Comparison of ENCODE assay signal across 33 cellular contexts in the genomic region with DNA sequence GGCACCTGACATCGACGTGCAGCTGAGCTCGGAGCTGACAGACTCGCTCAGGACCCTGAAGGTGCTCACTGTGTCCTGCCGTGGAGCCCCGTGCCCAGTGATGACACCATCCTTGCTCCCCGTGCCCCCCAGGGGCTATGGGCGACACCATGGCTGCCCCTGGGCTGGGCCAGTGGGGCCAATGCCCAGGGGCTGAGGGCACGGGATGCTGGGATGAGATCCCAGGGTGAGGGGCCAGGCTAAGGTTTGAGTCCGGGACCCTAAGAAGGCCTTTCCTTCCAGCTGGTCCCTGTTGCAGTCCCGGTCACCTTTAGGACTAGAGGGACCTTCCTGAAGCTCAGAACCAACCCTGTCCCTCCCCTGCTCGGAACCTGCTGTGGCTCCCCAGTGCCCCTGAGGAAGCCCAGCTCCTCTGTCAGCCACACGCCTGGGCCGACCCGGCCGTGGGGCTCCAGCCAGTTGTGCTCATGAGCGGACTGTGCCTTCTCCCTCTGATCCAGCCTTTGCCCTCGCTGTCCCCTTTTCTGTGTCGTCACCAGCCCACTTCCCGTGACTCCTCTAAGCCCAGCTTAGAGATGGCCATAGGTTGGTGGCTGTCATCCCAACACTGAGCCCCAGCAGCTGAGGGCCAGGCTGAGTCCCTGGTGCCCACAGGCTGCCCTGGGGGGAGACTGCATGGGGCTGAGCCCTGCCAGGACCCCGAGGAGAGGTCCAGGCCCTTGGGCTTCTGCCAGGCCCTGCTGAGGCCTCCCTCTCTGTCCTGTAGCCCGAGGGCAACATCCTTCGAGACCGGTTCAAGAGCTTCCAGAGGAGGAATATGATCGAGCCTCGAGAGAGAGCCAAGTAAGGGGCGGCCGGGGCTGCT. TPM values are rescaled to one million over a fixed set of nuclear protein-coding genes. Genes with fewer than 3 reads are reported as not detected.
DNase-seq lines count a peak whose midpoint lies in the region; ATAC-seq, FAIRE-seq and TF ChIP-seq lines count a peak whose summit lies in the region.
"Had no signal": no experiment of that assay in that cellular context is flagged by ENCODE, and none has a peak within 500 bp of the region (broad histone marks: within the 10 kb centered on the region; RNA-seq: fewer than 3 reads in every experiment).

No MANE protein-coding gene starts in this region.

- no peak overlapping the region for H3K4me3 ChIP-seq in BLaER1
- no peak overlapping the region for H3K4me3 ChIP-seq in HEK293 (ENCODE audit: low read depth, low read length)
- no peak overlapping the region for H3K4me3 ChIP-seq in K562
- H3K4me3 ChIP-seq: PC-9 had no signal

- no peak overlapping the region for H3K4me3 Mint-ChIP-seq in natural killer cell treated with Interleukin-12 subunit alpha and Interleukin-12 subunit beta and Interleukin-15 and Interleukin-18, amount 100 ng/mL, for 72 hours
- H3K4me3 Mint-ChIP-seq: CD4-positive, alpha-beta memory T cell had no signal

- H3K27me3 Mint-ChIP-seq in natural killer cell treated with Interleukin-12 subunit alpha and Interleukin-12 subunit beta and Interleukin-15 and Interleukin-18, amount 100 ng/mL, for 72 hours: no peaks in the 10 kb centered on the region
- H3K27me3 Mint-ChIP-seq: CD4-positive, alpha-beta memory T cell; T-cell had no signal

- peaks cover 14% of the 10 kb centered on the region for H3K36me3 Mint-ChIP-seq in natural killer cell treated with Interleukin-12 subunit alpha and Interleukin-12 subunit beta and Interleukin-15 and Interleukin-18, amount 100 ng/mL, for 72 hours

- H3K36me3 ChIP-seq in BLaER1 (peaks cover 96% of the 10 kb centered on the region), HEK293 (ENCODE audit: control insufficient read depth in 2 of 2, insufficient read depth in 1 of 2, low read length in 2 of 2) (peaks cover 39 to 78% of the 10 kb centered on the region in 2 experiments), K562 (ENCODE audit: control insufficient read depth, insufficient read depth, low read length) (peaks cover 82% of the 10 kb centered on the region; the same call in 2 of the 3 replicates)

- ATAC-seq in K562 (no peak), GM18520 (IDR thresholded peaks at IDR 0.05; ENCODE audit: unreplicated experiment) (no peak)
- peak in 1 of 2 donors; percentile 13 for ATAC-seq in natural killer cell treated with Interleukin-12 subunit alpha and Interleukin-12 subunit beta and Interleukin-15 and Interleukin-18, amount 100 ng/mL, for 72 hours

- H4K20me1 ChIP-seq in BLaER1 (peaks cover 84% of the 10 kb centered on the region), K562 (replicated peaks; ENCODE audit: control insufficient read depth, insufficient read depth, low read length) (peaks cover 7% of the 10 kb centered on the region)

- WGBS in K562 (ENCODE audit: insufficient coverage, low coverage, missing lambda C conversion rate): 93% methylated on average over 20 of the region's 28 CpGs

- 0 out of 2 replicates have a peak overlapping the region, but pooled peaks have one; percentile 41 for H3K27ac ChIP-seq in BLaER1
- no peak overlapping the region for H3K27ac ChIP-seq in HEK293 (ENCODE audit: extremely low read depth, low read depth, low read length)
- H3K27ac ChIP-seq in K562 (ENCODE audit: extremely low read depth, low read depth, low read length): no peak overlapping the region
- H3K27ac ChIP-seq: HL-60, PC-9 had no signal

- H3K27me3 ChIP-seq in BLaER1 (no peaks in the 10 kb centered on the region), K562 (ENCODE audit: control insufficient read depth in 2 of 2, insufficient read depth in 2 of 2, low read length in 2 of 2) (no peaks in the 10 kb centered on the region)

- no peak for TF ChIP-seq EP300 in K562 (IDR thresholded peaks at IDR 0.05; ENCODE audit: low read length)

- CTCF ChIA-PET in HEK293 (lab: Yijun Ruan, JAX): interaction anchor here (0.5 to 2.4 kb wide), 6 partner anchors 10 to 43 kb away, joined by 3 to 11 read pairs (median 4); a partner anchor contains a TSS
- CTCF ChIA-PET in K562 (lab: Yijun Ruan, JAX; ENCODE audit: low intra/inter-chr PET ratio): no interaction called here

- H3K4me1 ChIP-seq in BLaER1: peaks cover 44% of the 10 kb centered on the region
- no peaks in the 10 kb centered on the region for H3K4me1 ChIP-seq in HEK293 (ENCODE audit: control insufficient read depth, insufficient read depth, low read length)
- peaks cover 0 to 21% of the 10 kb centered on the region in 2 experiments; a peak in 2 of 5 replicates for H3K4me1 ChIP-seq in K562 (replicated peaks in 1 of 2; ENCODE audit: control insufficient read depth in 2 of 2, insufficient read depth in 2 of 2, low read length in 2 of 2)

- no peak; the same call in 1 of the 2 replicates for TF ChIP-seq POLR2A in K562 (conservative IDR thresholded peaks at IDR 0.05)

- H3K9ac ChIP-seq in BLaER1 (no peak overlapping the region), K562 (ENCODE audit: insufficient read depth in 1 of 2, low read depth in 2 of 2, low read length in 2 of 2) (peak overlapping the region in 1 of 2 experiments; percentile 13; a peak in 1 of 4 replicates)

- no peak for FAIRE-seq in K562 (lab: Jason Lieb, UNC)
- FAIRE-seq: A204.1, GM12892, GM18507 had no signal

- H3K4me2 ChIP-seq in BLaER1 (no peak overlapping the region), K562 (ENCODE audit: insufficient read depth, low read length) (no peak overlapping the region)
- H3K4me2 ChIP-seq: PC-9 had no signal

- POLR2A ChIA-PET in HEK293 (lab: Yijun Ruan, JAX) (interaction anchor here (1.1 to 2.1 kb wide), 4 partner anchors 9 to 11 kb away, joined by 3 to 8 read pairs (median 6); a partner anchor contains a TSS), K562 (lab: Yijun Ruan, JAX) (interaction anchor here (0.6 to 3.4 kb wide), 5 partner anchors 9 to 979 kb away, joined by 3 to 17 read pairs (median 10); a partner anchor contains a TSS)

- TF ChIP-seq RAD21 in K562 (CRISPR knock-in tag; conservative IDR thresholded peaks at IDR 0.05 in 1 of 2, IDR thresholded peaks at IDR 0.05 in 1 of 2): no peak

- H3K4me1 Mint-ChIP-seq in natural killer cell treated with Interleukin-12 subunit alpha and Interleukin-12 subunit beta and Interleukin-15 and Interleukin-18, amount 100 ng/mL, for 72 hours (ENCODE audit: low read depth in 2 of 2): peaks cover 0 to 3% of the 10 kb centered on the region in 2 donors
- H3K4me1 Mint-ChIP-seq: CD4-positive, alpha-beta memory T cell had no signal

- no peak overlapping the region for H3K27ac Mint-ChIP-seq in natural killer cell treated with Interleukin-12 subunit alpha and Interleukin-12 subunit beta and Interleukin-15 and Interleukin-18, amount 100 ng/mL, for 72 hours
- H3K27ac Mint-ChIP-seq: CD4-positive, alpha-beta memory T cell; T-cell had no signal

- H3K9me3 ChIP-seq in BLaER1 (no peaks in the 10 kb centered on the region), HEK293 (ENCODE audit: control insufficient read depth, insufficient read depth, low read depth, low read length) (no peaks in the 10 kb centered on the region), K562 (replicated peaks; ENCODE audit: control insufficient read depth, insufficient read depth, low read depth, low read length) (no peaks in the 10 kb centered on the region)
- H3K9me3 ChIP-seq: Caco-2 had no signal

- DNase-seq in K562 (ENCODE audit: extremely low read depth in 1 of 4, low spot score in 3 of 4) (no peak), iPS-NIHi7 (ENCODE audit: extremely low spot score) (no peak), NCI-H1417 treated with DMSO at 0.1 percent for 48 hours (lab: John Stamatoyannopoulos, UW) (no peak)
- DNase-seq in natural killer cell treated with Interleukin-12 subunit alpha and Interleukin-12 subunit beta and Interleukin-15 and Interleukin-18, amount 100 ng/mL, for 72 hours (ENCODE audit: low spot score): peak; percentile 49
- DNase-seq in stimulated activated CD4-positive, alpha-beta T cell treated with anti-CD3 and anti-CD28 coated beads, Interleukin-12 subunit alpha, Interleukin-12 subunit beta, amount 100 ng/mL, for 4 hours: no peak
- DNase-seq: AML-193, C1 segment of cervical spinal cord, Caco-2, DMS79, EL, GDM1, MV-4-11, NCI-H1105 treated with DMSO at 0.1 percent for 48 hours, NCI-H2029, NCI-H446, NCI-H524 treated with DMSO at 0.1 percent for 48 hours, NCI-H82, PC-9, SHP77, T-cell had no signal

- in situ Hi-C loops in K562 (cut with MboI): no loop called here

- no peak for TF ChIP-seq CTCF in HEK293 (tag by site-specific recombination; IDR thresholded peaks at IDR 0.05)
- no peak for TF ChIP-seq CTCF in K562 (IDR thresholded peaks at IDR 0.05 in 2 of 3, conservative IDR thresholded peaks at IDR 0.05 in 1 of 3; ENCODE audit: insufficient read depth in 2 of 3, low read depth in 1 of 3, low read length in 3 of 3)

- no peaks in the 10 kb centered on the region for H3K9me1 ChIP-seq in K562 (ENCODE audit: control insufficient read depth, insufficient read depth, low read length)

- intact Hi-C loops in K562 (cut with micrococcal nuclease): no loop called here

- H3K79me2 ChIP-seq in K562 (ENCODE audit: control insufficient read depth, insufficient read depth, low read length): no peaks in the 10 kb centered on the region

- no peak overlapping the region for H2AFZ ChIP-seq in K562 (ENCODE audit: low read depth, low read length)
- H2AFZ ChIP-seq: PC-9 had no signal

- no peaks in the 10 kb centered on the region for H3K9me3 Mint-ChIP-seq in natural killer cell treated with Interleukin-12 subunit alpha and Interleukin-12 subunit beta and Interleukin-15 and Interleukin-18, amount 100 ng/mL, for 72 hours
- H3K9me3 Mint-ChIP-seq: T-cell had no signal

- no TSS peak for BruUV-seq in K562 (replicated peaks; lab: Mats Ljungman, UMichigan)

RNA-seq across cellular contexts. Expression of a gene that starts 10.6 kb away (rescaled TPM):
- total RNA-seq in K562 (2011; cell fraction: chromatin; rRNA removed; ENCODE audit: low replicate concordance): 71.9 and 141 TPM in 2 replicates
- total RNA-seq in K562 (2011; cell fraction: nucleolus; rRNA removed): 125 and 129 TPM in 2 replicates
- total RNA-seq in K562 (2011; cell fraction: nucleoplasm; rRNA removed): 105 and 135 TPM in 2 replicates
- total RNA-seq in K562 (2014; rRNA removed): 254 and 304 TPM in 2 replicates
- total RNA-seq in K562 (2014; rRNA removed; fragmentation: Illumina TruSeq; extraction: Trizol): 97.1 and 111 TPM in 2 replicates
- total RNA-seq in K562 (2015; rRNA removed; fragmentation: Illumina TruSeq; extraction: Trizol): 139 and 145 TPM in 2 replicates
- total RNA-seq in K562 (2021): 207 and 231 TPM in 2 replicates
- polyA plus RNA-seq in K562 (2011; rRNA removed): 146 and 189 TPM in 2 replicates
- 121 and 183 TPM in 2 replicates for polyA plus RNA-seq in K562 (2011; cell fraction: cytosol; rRNA removed)
- 86.3 and 109 TPM in 2 replicates for polyA plus RNA-seq in K562 (2011; cell fraction: nucleus; rRNA removed)
- polyA plus RNA-seq in K562 (2012): 423 and 620 TPM in 2 replicates
- polyA plus RNA-seq in K562 (2014; fragmentation: Illumina TruSeq; extraction: Trizol): 113 and 268 TPM in 2 replicates
- polyA plus RNA-seq in K562 (2014; fragmentation: Nextera tagmentation; extraction: Ambion mirVana): 1 to 10 TPM; 6.5 to 7.0 TPM
- 257 and 274 TPM in 2 replicates for polyA plus RNA-seq in K562 (2014; rRNA removed)
- 48.0 and 49.6 TPM in 2 replicates for polyA minus RNA-seq in K562 (2011; rRNA and poly(A)+ RNA removed)
- 107 and 130 TPM in 2 replicates for polyA minus RNA-seq in K562 (2011; cell fraction: cytosol; rRNA and poly(A)+ RNA removed)
- 35.7 and 49.4 TPM in 2 replicates for polyA minus RNA-seq in K562 (2011; cell fraction: nucleus; rRNA and poly(A)+ RNA removed)
- 100 to 1,000 TPM; 180 to 213 TPM for total RNA-seq in natural killer cell treated with Interleukin-12 subunit alpha and Interleukin-12 subunit beta and Interleukin-15 and Interleukin-18, amount 100 ng/mL, for 72 hours

RNA-seq across cellular contexts. Expression of a gene that starts 22.5 kb away (rescaled TPM):
- 41.1 and 91.2 TPM in 2 replicates for total RNA-seq in K562 (2011; cell fraction: chromatin; rRNA removed; ENCODE audit: low replicate concordance)
- total RNA-seq in K562 (2011; cell fraction: nucleolus; rRNA removed): 75.2 and 79.4 TPM in 2 replicates
- total RNA-seq in K562 (2011; cell fraction: nucleoplasm; rRNA removed): 97.1 and 146 TPM in 2 replicates
- total RNA-seq in K562 (2014; rRNA removed) (191 and 212 TPM in 2 replicates), K562 (2014; rRNA removed; fragmentation: Illumina TruSeq; extraction: Trizol) (78.3 and 95.2 TPM in 2 replicates), K562 (2015; rRNA removed; fragmentation: Illumina TruSeq; extraction: Trizol) (168 and 181 TPM in 2 replicates), K562 (2021) (91.9 and 103 TPM in 2 replicates)
- polyA plus RNA-seq in K562 (2011; rRNA removed) (118 and 125 TPM in 2 replicates), K562 (2014; fragmentation: Illumina TruSeq; extraction: Trizol) (117 and 153 TPM in 2 replicates), K562 (2014; fragmentation: Nextera tagmentation; extraction: Ambion mirVana) (100 to 1,000 TPM; 268 to 279 TPM), K562 (2014; rRNA removed) (156 and 183 TPM in 2 replicates)
- polyA plus RNA-seq in K562 (2011; cell fraction: cytosol; rRNA removed): 146 and 188 TPM in 2 replicates
- 94.7 and 118 TPM in 2 replicates for polyA plus RNA-seq in K562 (2011; cell fraction: nucleus; rRNA removed)
- 63.8 and 102 TPM in 2 replicates for polyA plus RNA-seq in K562 (2012)
- 20.4 and 23.9 TPM in 2 replicates for polyA minus RNA-seq in K562 (2011; rRNA and poly(A)+ RNA removed)
- 24.2 and 24.3 TPM in 2 replicates for polyA minus RNA-seq in K562 (2011; cell fraction: cytosol; rRNA and poly(A)+ RNA removed)
- polyA minus RNA-seq in K562 (2011; cell fraction: nucleus; rRNA and poly(A)+ RNA removed): 17.6 and 19.3 TPM in 2 replicates
- 100 to 1,000 TPM in 1 of 2 donors, 10 to 100 TPM in 1; 68.9 to 118 TPM for total RNA-seq in natural killer cell treated with Interleukin-12 subunit alpha and Interleukin-12 subunit beta and Interleukin-15 and Interleukin-18, amount 100 ng/mL, for 72 hours

RNA-seq across cellular contexts. Expression of a gene that starts 42.8 kb away (rescaled TPM):
- 11.5 and 24.1 TPM in 2 replicates for total RNA-seq in K562 (2011; cell fraction: chromatin; rRNA removed; ENCODE audit: low replicate concordance)
- 15.1 and 17.2 TPM in 2 replicates for total RNA-seq in K562 (2011; cell fraction: nucleolus; rRNA removed)
- total RNA-seq in K562 (2011; cell fraction: nucleoplasm; rRNA removed): 13.1 and 17.8 TPM in 2 replicates
- total RNA-seq in K562 (2014; rRNA removed): 4.3 and 5.9 TPM in 2 replicates
- total RNA-seq in K562 (2014; rRNA removed; fragmentation: Illumina TruSeq; extraction: Trizol): 1.6 and 1.8 TPM in 2 replicates
- total RNA-seq in K562 (2015; rRNA removed; fragmentation: Illumina TruSeq; extraction: Trizol): 1.8 and 2.3 TPM in 2 replicates
- total RNA-seq in K562 (2021): 26.3 and 32.2 TPM in 2 replicates
- polyA plus RNA-seq in K562 (2011; rRNA removed): 3.0 and 9.6 TPM in 2 replicates
- polyA plus RNA-seq in K562 (2011; cell fraction: cytosol; rRNA removed): 6.5 and 11.7 TPM in 2 replicates
- polyA plus RNA-seq in K562 (2011; cell fraction: nucleus; rRNA removed): 5.3 and 11.9 TPM in 2 replicates
- polyA plus RNA-seq in K562 (2012): 20.4 and 23.6 TPM in 2 replicates
- 14.7 and 15.3 TPM in 2 replicates for polyA plus RNA-seq in K562 (2014; fragmentation: Illumina TruSeq; extraction: Trizol)
- polyA plus RNA-seq in K562 (2014; fragmentation: Nextera tagmentation; extraction: Ambion mirVana): 1 to 10 TPM; 1.7 to 2.1 TPM
- polyA plus RNA-seq in K562 (2014; rRNA removed): 7.5 and 9.0 TPM in 2 replicates
- 4.3 and 4.9 TPM in 2 replicates for polyA minus RNA-seq in K562 (2011; rRNA and poly(A)+ RNA removed)
- polyA minus RNA-seq in K562 (2011; cell fraction: cytosol; rRNA and poly(A)+ RNA removed): 31.8 and 37.0 TPM in 2 replicates
- polyA minus RNA-seq in K562 (2011; cell fraction: nucleus; rRNA and poly(A)+ RNA removed): 7.6 and 8.9 TPM in 2 replicates
- total RNA-seq in natural killer cell treated with Interleukin-12 subunit alpha and Interleukin-12 subunit beta and Interleukin-15 and Interleukin-18, amount 100 ng/mL, for 72 hours: not detected
- total RNA-seq: CD4-positive, alpha-beta memory T cell had no signal
- polyA plus RNA-seq: CD4-positive, alpha-beta memory T cell had no signal

RNA-seq across cellular contexts. Expression of a gene that starts 48.4 kb away (rescaled TPM):
- total RNA-seq in K562 (2011; cell fraction: chromatin; rRNA removed; ENCODE audit: low replicate concordance): not detected in 2 replicates
- total RNA-seq in K562 (2011; cell fraction: nucleolus; rRNA removed): not detected in 2 replicates
- not detected in 2 replicates for total RNA-seq in K562 (2011; cell fraction: nucleoplasm; rRNA removed)
- total RNA-seq in K562 (2014; rRNA removed): not detected in 2 replicates
- total RNA-seq in K562 (2014; rRNA removed; fragmentation: Illumina TruSeq; extraction: Trizol): not detected in 2 replicates
- total RNA-seq in K562 (2015; rRNA removed; fragmentation: Illumina TruSeq; extraction: Trizol): not detected in 2 replicates
- total RNA-seq in K562 (2021): not detected in 2 replicates
- polyA plus RNA-seq in K562 (2011; rRNA removed): not detected in 2 replicates
- not detected in 2 replicates for polyA plus RNA-seq in K562 (2011; cell fraction: cytosol; rRNA removed)
- not detected in 2 replicates for polyA plus RNA-seq in K562 (2011; cell fraction: nucleus; rRNA removed)
- not detected in 2 replicates for polyA plus RNA-seq in K562 (2012)
- polyA plus RNA-seq in K562 (2014; fragmentation: Illumina TruSeq; extraction: Trizol): not detected in 2 replicates
- not detected for polyA plus RNA-seq in K562 (2014; fragmentation: Nextera tagmentation; extraction: Ambion mirVana)
- not detected in 2 replicates for polyA plus RNA-seq in K562 (2014; rRNA removed)
- not detected in 2 replicates for polyA minus RNA-seq in K562 (2011; rRNA and poly(A)+ RNA removed)
- polyA minus RNA-seq in K562 (2011; cell fraction: cytosol; rRNA and poly(A)+ RNA removed): not detected in 2 replicates
- not detected in 2 replicates for polyA minus RNA-seq in K562 (2011; cell fraction: nucleus; rRNA and poly(A)+ RNA removed)
- not detected for total RNA-seq in natural killer cell treated with Interleukin-12 subunit alpha and Interleukin-12 subunit beta and Interleukin-15 and Interleukin-18, amount 100 ng/mL, for 72 hours
- total RNA-seq: Caco-2; CD4-positive, alpha-beta memory T cell; H4; LHCN-M2; MCF 10A; PC-9; RPMI7951; SK-MEL-5; T-cell had no signal
- polyA plus RNA-seq: CD4-positive, alpha-beta memory T cell had no signal
